In genomic region chr2:119005565-119005964, GRCh38 we compare ENCODE assay signal across 25 cellular contexts.
"Had no signal": no experiment of that assay in that cellular context is flagged by ENCODE, and none has a peak within 500 bp of the region (broad histone marks: within the 10 kb centered on the region; RNA-seq: fewer than 3 reads in every experiment).

No MANE protein-coding gene starts in this region.

- H3K27ac ChIP-seq: colonic mucosa, dorsolateral prefrontal cortex, esophagus muscularis mucosa, left ventricle myocardium inferior, neural progenitor cell, psoas muscle, right atrium auricular region, tibial artery, WERI-Rb-1 had no signal

- ATAC-seq: naive thymus-derived CD8-positive, alpha-beta T cell; psoas muscle; stimulated activated naive CD8-positive, alpha-beta T cell treated with anti-CD3 and anti-CD28 coated beads, Interleukin-15, Interleukin-2, amounts not matched to agents 100 U/mL and 50 U/mL, for 24 hours; T-cell had no signal

- H3K9me3 ChIP-seq: colonic mucosa, psoas muscle, right atrium auricular region, tibial artery had no signal

- H3K4me2 ChIP-seq: neural progenitor cell had no signal

- H3K27me3 ChIP-seq: colonic mucosa, right atrium auricular region had no signal

- FAIRE-seq: bronchial epithelial cell, frontal cortex had no signal

- H3K36me3 ChIP-seq: colonic mucosa, esophagus muscularis mucosa, left ventricle myocardium inferior, neural progenitor cell, right atrium auricular region, tibial artery, WERI-Rb-1 had no signal

- H3K4me1 ChIP-seq: colonic mucosa, esophagus muscularis mucosa, left ventricle myocardium inferior, neural progenitor cell, psoas muscle, right atrium auricular region, tibial artery had no signal

- H3K4me1 Mint-ChIP-seq: activated naive CD8-positive, alpha-beta T cell treated with anti-CD3 and anti-CD28 coated beads, Interleukin-2, amount 10 ng/mL, durations not matched to agents 7 days and 5 days; naive thymus-derived CD8-positive, alpha-beta T cell; neural progenitor cell; T-cell had no signal

- H3K4me3 ChIP-seq: colonic mucosa, dorsolateral prefrontal cortex, esophagus muscularis mucosa, left ventricle myocardium inferior, neural progenitor cell, psoas muscle, right atrium auricular region, tibial artery had no signal

- H3K4me3 Mint-ChIP-seq: activated naive CD4-positive, alpha-beta T cell treated with anti-CD3 and anti-CD28 coated beads for 36 hours; activated naive CD8-positive, alpha-beta T cell treated with anti-CD3 and anti-CD28 coated beads, Interleukin-2, amount 10 ng/mL, durations not matched to agents 7 days and 5 days; naive thymus-derived CD8-positive, alpha-beta T cell; neural progenitor cell; T-cell; T-helper 2 cell treated with Interferon-gamma antibody and Interleukin-4, amounts not matched to agents 5 μg/mL and 100 μg/mL, for 36 hours had no signal

- H2AFZ ChIP-seq: neural progenitor cell had no signal

- H3K9me3 Mint-ChIP-seq: T-helper 2 cell treated with Interferon-gamma antibody and Interleukin-4, amounts not matched to agents 5 μg/mL and 100 μg/mL, for 36 hours had no signal

- H3K27ac Mint-ChIP-seq: activated naive CD4-positive, alpha-beta T cell treated with anti-CD3 and anti-CD28 coated beads for 36 hours; activated naive CD8-positive, alpha-beta T cell treated with anti-CD3 and anti-CD28 coated beads, Interleukin-2, amount 10 ng/mL, durations not matched to agents 7 days and 5 days; naive thymus-derived CD8-positive, alpha-beta T cell; neural progenitor cell; T-cell; T-helper 2 cell treated with Interferon-gamma antibody and Interleukin-4, amounts not matched to agents 5 μg/mL and 100 μg/mL, for 36 hours had no signal

- DNase-seq: activated CD4-positive, alpha-beta T cell treated with anti-CD3 and anti-CD28 coated beads, Interleukin-2, amount 50 U/mL, for 1 hour; activated CD8-positive, alpha-beta memory T cell treated with anti-CD3 and anti-CD28 coated beads for 24 hours; activated effector memory CD4-positive, alpha-beta T cell treated with Interleukin-2 at 50 U/mL for 16 hours; activated naive CD4-positive, alpha-beta T cell treated with anti-CD3 and anti-CD28 coated beads for 36 hours; activated naive CD8-positive, alpha-beta T cell treated with anti-CD3 and anti-CD28 coated beads, Interleukin-2, amount 10 ng/mL, durations not matched to agents 7 days and 5 days; activated T-cell treated with anti-CD3 and anti-CD28 coated beads, Interleukin-2, amount 50 U/mL, for 48 hours; amygdala; colonic mucosa; hippocampal formation; left ventricle myocardium inferior; naive thymus-derived CD8-positive, alpha-beta T cell; psoas muscle; stimulated activated CD4-positive, alpha-beta T cell treated with anti-CD3 and anti-CD28 coated beads, Interleukin-4, amount 100 ng/mL, for 24 hours; stimulated activated naive CD8-positive, alpha-beta T cell treated with anti-CD3 and anti-CD28 coated beads, Interleukin-15, Interleukin-2, amounts not matched to agents 100 U/mL and 50 U/mL, for 24 hours; substantia nigra; T-cell; WERI-Rb-1 had no signal

- H3K9ac ChIP-seq: neural progenitor cell had no signal

- H3K36me3 Mint-ChIP-seq: activated naive CD8-positive, alpha-beta T cell treated with anti-CD3 and anti-CD28 coated beads, Interleukin-2, amount 10 ng/mL, durations not matched to agents 7 days and 5 days; naive thymus-derived CD8-positive, alpha-beta T cell; neural progenitor cell; T-cell had no signal
